Comparison of ENCODE assay signal across 9 cellular contexts in the genomic region with DNA sequence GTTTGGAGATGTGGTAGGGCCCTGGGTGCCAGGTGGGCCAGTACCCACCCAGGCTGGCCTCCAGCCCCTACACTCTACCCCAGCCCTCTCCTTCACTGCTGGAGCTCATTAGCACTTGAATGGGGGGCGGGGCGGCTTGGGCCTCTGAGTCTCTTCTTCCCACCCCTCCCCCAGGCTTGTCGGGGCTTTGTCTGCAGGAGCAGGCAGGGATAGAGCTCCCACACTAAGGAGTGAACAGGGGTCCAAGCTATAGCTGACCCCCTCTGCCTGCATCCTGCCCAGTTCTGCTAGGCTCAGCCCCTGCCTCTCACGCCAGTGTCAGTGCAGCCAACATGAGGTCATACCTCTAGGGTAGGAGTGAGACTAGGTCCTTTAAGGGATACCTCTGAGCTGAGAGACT. TPM values are rescaled to one million over a fixed set of nuclear protein-coding genes. Genes with fewer than 3 reads are reported as not detected.
DNase-seq lines count a peak whose midpoint lies in the region; ATAC-seq and TF ChIP-seq lines count a peak whose summit lies in the region.
"Had no signal": no experiment of that assay in that cellular context is flagged by ENCODE, and none has a peak within 500 bp of the region (broad histone marks: within the 10 kb centered on the region; RNA-seq: fewer than 3 reads in every experiment).

No MANE protein-coding gene starts in this region.

- peaks cover 58% of the 10 kb centered on the region for H3K4me1 Mint-ChIP-seq in T-helper 2 cell treated with Interferon-gamma antibody and Interleukin-4, amounts not matched to agents 5 μg/mL and 100 μg/mL, for 36 hours (ENCODE audit: low read depth)
- peaks cover 76% of the 10 kb centered on the region for H3K4me1 Mint-ChIP-seq in activated CD4-positive, alpha-beta memory T cell treated with anti-CD3 and anti-CD28 coated beads, Interleukin-2, amount 10 ng/mL, durations not matched to agents 7 days and 5 days
- peaks cover 13% of the 10 kb centered on the region for H3K4me1 Mint-ChIP-seq in Caco-2 (ENCODE audit: low read depth, unreplicated experiment)

- peak overlapping the region; percentile 82 for H3K4me3 Mint-ChIP-seq in T-helper 2 cell treated with Interferon-gamma antibody and Interleukin-4, amounts not matched to agents 5 μg/mL and 100 μg/mL, for 36 hours
- H3K4me3 Mint-ChIP-seq in activated CD4-positive, alpha-beta memory T cell treated with anti-CD3 and anti-CD28 coated beads, Interleukin-2, amount 10 ng/mL, durations not matched to agents 7 days and 5 days = peak overlapping the region; percentile 73
- no peak overlapping the region for H3K4me3 Mint-ChIP-seq in Caco-2 (ENCODE audit: unreplicated experiment)

- H3K9me3 ChIP-seq in iPS-20b (ENCODE audit: insufficient read depth, low read depth, low read length) (no peaks in the 10 kb centered on the region), stomach (no peaks in the 10 kb centered on the region), Caco-2 (no peaks in the 10 kb centered on the region)
- H3K9me3 ChIP-seq: A549 had no signal

- POLR2A ChIA-PET in activated CD4-positive, alpha-beta memory T cell treated with anti-CD3 and anti-CD28 coated beads, Interleukin-2, amount 10 ng/mL, durations not matched to agents 7 days and 5 days (lab: Charles Lee) = interaction anchor here (0.9 to 9.7 kb wide), 6 partner anchors 10 to 367 kb away, joined by 3 to 117 read pairs (median 4); a partner anchor contains a TSS
- POLR2A ChIA-PET in Caco-2 (lab: Charles Lee) = no interaction called here

- peak overlapping the region; percentile 81 for H3K9ac ChIP-seq in iPS-20b (ENCODE audit: low read depth, low read length)

- TF ChIP-seq CTCF in stomach (IDR thresholded peaks at IDR 0.05) (no peak), Caco-2 (IDR thresholded peaks at IDR 0.05; ENCODE audit: insufficient read depth in 1 of 2, low read depth in 1 of 2, low read length in 1 of 2, severe bottlenecking in 1 of 2, unreplicated experiment in 1 of 2) (no peak)

- H3K36me3 Mint-ChIP-seq in T-helper 2 cell treated with Interferon-gamma antibody and Interleukin-4, amounts not matched to agents 5 μg/mL and 100 μg/mL, for 36 hours (ENCODE audit: low read depth) = peaks cover 45% of the 10 kb centered on the region
- peaks cover 60% of the 10 kb centered on the region for H3K36me3 Mint-ChIP-seq in activated CD4-positive, alpha-beta memory T cell treated with anti-CD3 and anti-CD28 coated beads, Interleukin-2, amount 10 ng/mL, durations not matched to agents 7 days and 5 days (ENCODE audit: low read depth)
- H3K36me3 Mint-ChIP-seq in Caco-2 (ENCODE audit: insufficient read depth, unreplicated experiment) = peaks cover 13% of the 10 kb centered on the region

- H3K27me3 Mint-ChIP-seq in T-helper 2 cell treated with Interferon-gamma antibody and Interleukin-4, amounts not matched to agents 5 μg/mL and 100 μg/mL, for 36 hours (ENCODE audit: low read depth) = no peaks in the 10 kb centered on the region
- H3K27me3 Mint-ChIP-seq in activated CD4-positive, alpha-beta memory T cell treated with anti-CD3 and anti-CD28 coated beads, Interleukin-2, amount 10 ng/mL, durations not matched to agents 7 days and 5 days = no peaks in the 10 kb centered on the region
- H3K27me3 Mint-ChIP-seq in Caco-2 (ENCODE audit: insufficient read depth, unreplicated experiment) = no peaks in the 10 kb centered on the region

- peaks cover 57% of the 10 kb centered on the region for H3K4me1 ChIP-seq in iPS-20b (ENCODE audit: insufficient read depth, low read length)
- peaks cover 83 to 98% (median 96%) of the 10 kb centered on the region in 4 donors for H3K4me1 ChIP-seq in stomach
- peaks cover 20% of the 10 kb centered on the region for H3K4me1 ChIP-seq in Caco-2

- TF ChIP-seq POLR2A in stomach (IDR thresholded peaks at IDR 0.05) = no peak

- WGBS in stomach, 5 donors = 58 to 82% (median 72%) methylated on average over 4 of the region's 4 CpGs

- intact Hi-C loops in stomach (cut with DNase I; ENCODE audit: low total_unique reads) = no loop called here
- intact Hi-C loops in Caco-2 (cut with micrococcal nuclease; ENCODE audit: unreplicated experiment) = no loop called here

- ATAC-seq in HG03108 (IDR thresholded peaks at IDR 0.05; ENCODE audit: unreplicated experiment) (no peak), HG03139 (IDR thresholded peaks at IDR 0.05; ENCODE audit: unreplicated experiment) (no peak)
- ATAC-seq: A549 had no signal

- CTCF ChIA-PET in activated CD4-positive, alpha-beta memory T cell treated with anti-CD3 and anti-CD28 coated beads, Interleukin-2, amount 10 ng/mL, durations not matched to agents 7 days and 5 days (lab: Charles Lee) = interaction anchor here (8.1 kb wide), 1 partner anchor 13 kb away, joined by 212 read pairs; no protein-coding TSS in a partner anchor
- CTCF ChIA-PET in Caco-2 (lab: Charles Lee) = interaction anchor here (0.6 to 0.7 kb wide), 2 partner anchors 17 to 19 kb away, joined by 3 to 6 read pairs; no protein-coding TSS in a partner anchor

- no TSS peak for BruUV-seq in Caco-2 (replicated peaks; lab: Mats Ljungman, UMichigan)

- H3K27ac ChIP-seq in iPS-20b (ENCODE audit: low read length) (peak overlapping the region; percentile 98), stomach (peak overlapping the region in 4 of 5 donors; percentile 84 to 97 (median 92))
- H3K27ac ChIP-seq: A549 had no signal

- peak overlapping the region; percentile 88 for H3K27ac Mint-ChIP-seq in T-helper 2 cell treated with Interferon-gamma antibody and Interleukin-4, amounts not matched to agents 5 μg/mL and 100 μg/mL, for 36 hours
- peak overlapping the region; percentile 94 for H3K27ac Mint-ChIP-seq in activated CD4-positive, alpha-beta memory T cell treated with anti-CD3 and anti-CD28 coated beads, Interleukin-2, amount 10 ng/mL, durations not matched to agents 7 days and 5 days
- no peak overlapping the region for H3K27ac Mint-ChIP-seq in Caco-2 (ENCODE audit: unreplicated experiment)

- H3K9me3 Mint-ChIP-seq in T-helper 2 cell treated with Interferon-gamma antibody and Interleukin-4, amounts not matched to agents 5 μg/mL and 100 μg/mL, for 36 hours = no peaks in the 10 kb centered on the region
- H3K9me3 Mint-ChIP-seq in activated CD4-positive, alpha-beta memory T cell treated with anti-CD3 and anti-CD28 coated beads, Interleukin-2, amount 10 ng/mL, durations not matched to agents 7 days and 5 days = no peaks in the 10 kb centered on the region
- H3K9me3 Mint-ChIP-seq in Caco-2 (ENCODE audit: unreplicated experiment) = no peaks in the 10 kb centered on the region

- no peak for DNase-seq in T-helper 2 cell treated with Interferon-gamma antibody and Interleukin-4, amounts not matched to agents 5 μg/mL and 100 μg/mL, for 36 hours (ENCODE audit: low spot score)
- DNase-seq in T-helper 2 cell (no peak), stomach (no peak), Caco-2 (no peak)
- DNase-seq in activated CD4-positive, alpha-beta memory T cell treated with anti-CD3 and anti-CD28 coated beads, Interleukin-2, amount 10 ng/mL, durations not matched to agents 7 days and 5 days = no peak

- no peaks in the 10 kb centered on the region for H3K27me3 ChIP-seq in iPS-20b (ENCODE audit: insufficient read depth, low read length)
- H3K27me3 ChIP-seq in stomach = no peaks in the 10 kb centered on the region
- no peaks in the 10 kb centered on the region for H3K27me3 ChIP-seq in Caco-2 (replicated peaks; ENCODE audit: control insufficient read depth, insufficient read depth, low read length)

- H3K4me3 ChIP-seq in iPS-20b (ENCODE audit: low read length) (peak overlapping the region; percentile 63), stomach (peak overlapping the region in 2 of 4 donors; percentile 0 to 19), Caco-2 (ENCODE audit: low read depth, low read length) (no peak overlapping the region)
- H3K4me3 ChIP-seq: A549 had no signal

- no peak for TF ChIP-seq EP300 in stomach (IDR thresholded peaks at IDR 0.05)

- H3K36me3 ChIP-seq in iPS-20b (ENCODE audit: insufficient read depth, low read depth, low read length) (peaks cover 11% of the 10 kb centered on the region), stomach (peaks cover 0 to 7% (median 3%) of the 10 kb centered on the region in 4 donors), Caco-2 (ENCODE audit: control insufficient read depth, insufficient read depth, low read length) (no peaks in the 10 kb centered on the region; the same call in none of the 2 replicates)

RNA-seq across cellular contexts. Expression of a gene that starts 5.2 kb away (rescaled TPM):
- 100 to 1,000 TPM; 493 to 519 TPM for total RNA-seq in activated CD4-positive, alpha-beta memory T cell treated with anti-CD3 and anti-CD28 coated beads, Interleukin-2, amount 10 ng/mL, durations not matched to agents 7 days and 5 days
- total RNA-seq in stomach (100 to 1,000 TPM in 2 of 5 donors, 10 to 100 TPM in 3; 73.7 to 211 (median 98.5) TPM), Caco-2 (2022) (59.3 and 62.0 TPM in 2 replicates)
- 10 to 100 TPM; 61.1 to 73.5 (median 68.3) TPM for polyA plus RNA-seq in stomach

RNA-seq across cellular contexts. Expression of a gene that starts 27.8 kb away (rescaled TPM):
- total RNA-seq in activated CD4-positive, alpha-beta memory T cell treated with anti-CD3 and anti-CD28 coated beads, Interleukin-2, amount 10 ng/mL, durations not matched to agents 7 days and 5 days = under 1 TPM; 0.38 to 0.55 TPM
- total RNA-seq in stomach = 100 to 1,000 TPM in 4 of 5 donors, 10 to 100 TPM in 1; 53.6 to 310 (median 129) TPM
- polyA plus RNA-seq in stomach = 10 to 100 TPM; 40.1 to 79.9 (median 42.0) TPM
- total RNA-seq in Caco-2 (2022) = 19.7 and 21.8 TPM in 2 replicates

RNA-seq across cellular contexts. Expression of a gene that starts 36.1 kb away (rescaled TPM):
- total RNA-seq in activated CD4-positive, alpha-beta memory T cell treated with anti-CD3 and anti-CD28 coated beads, Interleukin-2, amount 10 ng/mL, durations not matched to agents 7 days and 5 days = not detected
- total RNA-seq in stomach (1 to 10 TPM in 1 of 5 donors, not detected in 4; 3.1 TPM), Caco-2 (2022) (11.4 and 16.8 TPM in 2 replicates)
- polyA plus RNA-seq in stomach = 1 to 10 TPM in 1 of 3 donors, under 1 TPM in 2; 0.15 to 1.1 (median 0.93) TPM

RNA-seq across cellular contexts. Expression of a gene that starts 37.7 kb away (rescaled TPM):
- total RNA-seq in activated CD4-positive, alpha-beta memory T cell treated with anti-CD3 and anti-CD28 coated beads, Interleukin-2, amount 10 ng/mL, durations not matched to agents 7 days and 5 days = not detected
- total RNA-seq in stomach (not detected), Caco-2 (2022) (not detected in 2 replicates)
- polyA plus RNA-seq in stomach = under 1 TPM in 2 of 3 donors, not detected in 1; 0.31 to 0.58 TPM

RNA-seq across cellular contexts. Expression of a gene that starts 49.8 kb away (rescaled TPM):
- total RNA-seq in activated CD4-positive, alpha-beta memory T cell treated with anti-CD3 and anti-CD28 coated beads, Interleukin-2, amount 10 ng/mL, durations not matched to agents 7 days and 5 days = not detected
- not detected for total RNA-seq in stomach
- not detected for polyA plus RNA-seq in stomach
- 0.50 TPM in 1 of 2 replicates, not detected in the other for total RNA-seq in Caco-2 (2022)
- polyA plus RNA-seq: A549 had no signal

Comparison
In these comparisons a context has a peak if more than half of its experiments do, and no peak if none do; other contexts are left out.
1. RNA of a gene that starts 27.8 kb away (total RNA-seq): 53.6 to 310 TPM in stomach and 19.7 to 21.8 TPM in Caco-2; 0.38 to 0.55 TPM in activated CD4-positive, alpha-beta memory T cell treated with anti-CD3 and anti-CD28 coated beads, Interleukin-2, amount 10 ng/mL, durations not matched to agents 7 days and 5 days; every median in the first group is over 10 times any median in the second.